ENCODE assay signal across 1 cellular context in the genomic region with DNA sequence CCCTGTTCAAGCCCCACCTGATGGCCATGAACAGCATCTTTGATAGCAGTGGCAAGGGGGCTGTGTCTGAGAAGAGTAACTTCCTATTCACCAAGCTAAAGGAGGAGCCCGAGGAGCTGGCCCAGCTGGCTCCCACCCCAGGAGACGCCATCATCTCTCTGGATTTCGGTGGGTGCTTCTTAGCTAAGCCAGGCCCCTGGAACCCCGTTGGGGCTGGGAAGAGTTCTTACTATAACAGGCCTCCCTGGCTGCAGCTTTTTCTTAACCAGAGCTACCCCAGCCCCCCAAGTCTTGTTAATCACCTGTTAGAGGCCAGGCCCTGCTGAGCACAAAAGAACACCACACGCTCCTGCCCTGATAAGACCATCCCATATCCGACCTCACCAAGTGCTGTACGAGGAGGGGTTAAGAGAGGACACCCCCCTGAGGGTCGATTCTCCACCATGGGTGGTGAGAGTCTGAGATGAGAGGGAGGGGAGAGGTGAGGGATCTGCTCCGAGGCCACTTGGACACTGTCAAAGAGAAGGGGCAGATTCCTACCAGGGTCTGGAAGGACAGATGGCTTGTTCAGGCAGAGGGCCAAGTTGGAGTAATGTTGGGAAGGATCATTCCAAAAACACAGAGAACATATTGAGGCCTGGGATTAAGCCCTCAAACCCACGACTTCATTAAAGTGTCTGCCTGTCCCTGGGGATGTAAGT.
TF ChIP-seq lines count a peak whose summit lies in the region.

No MANE protein-coding gene starts in this region.

TF ChIP-seq in GM23338, 12 proteins besides CTCF, POLR2A, EP300 and RAD21:
- TF ChIP-seq POLR2AphosphoS5 (IDR thresholded peaks at IDR 0.05; ENCODE audit: low read depth) (no peak), NANOG (IDR thresholded peaks at IDR 0.05; ENCODE audit: borderline replicate concordance) (no peak), ZNF114 (CRISPR knock-in tag; IDR thresholded peaks at IDR 0.05) (no peak), ZNF331 (CRISPR knock-in tag; IDR thresholded peaks at IDR 0.05; ENCODE audit: low read depth) (no peak), STAT1 (IDR thresholded peaks at IDR 0.05; ENCODE audit: unreplicated experiment) (no peak), EZH2 (IDR thresholded peaks at IDR 0.05; ENCODE audit: low read depth, unreplicated experiment) (no peak), EZH2phosphoT487 (IDR thresholded peaks at IDR 0.05; ENCODE audit: unreplicated experiment) (no peak), CREB1 (CRISPR knock-in tag; IDR thresholded peaks at IDR 0.05; ENCODE audit: low read depth) (no peak), JUNB (IDR thresholded peaks at IDR 0.05; ENCODE audit: unreplicated experiment) (no peak)
- TF ChIP-seq, protein P1, sequence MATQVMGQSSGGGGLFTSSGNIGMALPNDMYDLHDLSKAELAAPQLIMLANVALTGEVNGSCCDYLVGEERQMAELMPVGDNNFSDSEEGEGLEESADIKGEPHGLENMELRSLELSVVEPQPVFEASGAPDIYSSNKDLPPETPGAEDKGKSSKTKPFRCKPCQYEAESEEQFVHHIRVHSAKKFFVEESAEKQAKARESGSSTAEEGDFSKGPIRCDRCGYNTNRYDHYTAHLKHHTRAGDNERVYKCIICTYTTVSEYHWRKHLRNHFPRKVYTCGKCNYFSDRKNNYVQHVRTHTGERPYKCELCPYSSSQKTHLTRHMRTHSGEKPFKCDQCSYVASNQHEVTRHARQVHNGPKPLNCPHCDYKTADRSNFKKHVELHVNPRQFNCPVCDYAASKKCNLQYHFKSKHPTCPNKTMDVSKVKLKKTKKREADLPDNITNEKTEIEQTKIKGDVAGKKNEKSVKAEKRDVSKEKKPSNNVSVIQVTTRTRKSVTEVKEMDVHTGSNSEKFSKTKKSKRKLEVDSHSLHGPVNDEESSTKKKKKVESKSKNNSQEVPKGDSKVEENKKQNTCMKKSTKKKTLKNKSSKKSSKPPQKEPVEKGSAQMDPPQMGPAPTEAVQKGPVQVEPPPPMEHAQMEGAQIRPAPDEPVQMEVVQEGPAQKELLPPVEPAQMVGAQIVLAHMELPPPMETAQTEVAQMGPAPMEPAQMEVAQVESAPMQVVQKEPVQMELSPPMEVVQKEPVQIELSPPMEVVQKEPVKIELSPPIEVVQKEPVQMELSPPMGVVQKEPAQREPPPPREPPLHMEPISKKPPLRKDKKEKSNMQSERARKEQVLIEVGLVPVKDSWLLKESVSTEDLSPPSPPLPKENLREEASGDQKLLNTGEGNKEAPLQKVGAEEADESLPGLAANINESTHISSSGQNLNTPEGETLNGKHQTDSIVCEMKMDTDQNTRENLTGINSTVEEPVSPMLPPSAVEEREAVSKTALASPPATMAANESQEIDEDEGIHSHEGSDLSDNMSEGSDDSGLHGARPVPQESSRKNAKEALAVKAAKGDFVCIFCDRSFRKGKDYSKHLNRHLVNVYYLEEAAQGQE (IDR thresholded peaks at IDR 0.05; ENCODE audit: unreplicated experiment): no peak
- TF ChIP-seq, protein P2, sequence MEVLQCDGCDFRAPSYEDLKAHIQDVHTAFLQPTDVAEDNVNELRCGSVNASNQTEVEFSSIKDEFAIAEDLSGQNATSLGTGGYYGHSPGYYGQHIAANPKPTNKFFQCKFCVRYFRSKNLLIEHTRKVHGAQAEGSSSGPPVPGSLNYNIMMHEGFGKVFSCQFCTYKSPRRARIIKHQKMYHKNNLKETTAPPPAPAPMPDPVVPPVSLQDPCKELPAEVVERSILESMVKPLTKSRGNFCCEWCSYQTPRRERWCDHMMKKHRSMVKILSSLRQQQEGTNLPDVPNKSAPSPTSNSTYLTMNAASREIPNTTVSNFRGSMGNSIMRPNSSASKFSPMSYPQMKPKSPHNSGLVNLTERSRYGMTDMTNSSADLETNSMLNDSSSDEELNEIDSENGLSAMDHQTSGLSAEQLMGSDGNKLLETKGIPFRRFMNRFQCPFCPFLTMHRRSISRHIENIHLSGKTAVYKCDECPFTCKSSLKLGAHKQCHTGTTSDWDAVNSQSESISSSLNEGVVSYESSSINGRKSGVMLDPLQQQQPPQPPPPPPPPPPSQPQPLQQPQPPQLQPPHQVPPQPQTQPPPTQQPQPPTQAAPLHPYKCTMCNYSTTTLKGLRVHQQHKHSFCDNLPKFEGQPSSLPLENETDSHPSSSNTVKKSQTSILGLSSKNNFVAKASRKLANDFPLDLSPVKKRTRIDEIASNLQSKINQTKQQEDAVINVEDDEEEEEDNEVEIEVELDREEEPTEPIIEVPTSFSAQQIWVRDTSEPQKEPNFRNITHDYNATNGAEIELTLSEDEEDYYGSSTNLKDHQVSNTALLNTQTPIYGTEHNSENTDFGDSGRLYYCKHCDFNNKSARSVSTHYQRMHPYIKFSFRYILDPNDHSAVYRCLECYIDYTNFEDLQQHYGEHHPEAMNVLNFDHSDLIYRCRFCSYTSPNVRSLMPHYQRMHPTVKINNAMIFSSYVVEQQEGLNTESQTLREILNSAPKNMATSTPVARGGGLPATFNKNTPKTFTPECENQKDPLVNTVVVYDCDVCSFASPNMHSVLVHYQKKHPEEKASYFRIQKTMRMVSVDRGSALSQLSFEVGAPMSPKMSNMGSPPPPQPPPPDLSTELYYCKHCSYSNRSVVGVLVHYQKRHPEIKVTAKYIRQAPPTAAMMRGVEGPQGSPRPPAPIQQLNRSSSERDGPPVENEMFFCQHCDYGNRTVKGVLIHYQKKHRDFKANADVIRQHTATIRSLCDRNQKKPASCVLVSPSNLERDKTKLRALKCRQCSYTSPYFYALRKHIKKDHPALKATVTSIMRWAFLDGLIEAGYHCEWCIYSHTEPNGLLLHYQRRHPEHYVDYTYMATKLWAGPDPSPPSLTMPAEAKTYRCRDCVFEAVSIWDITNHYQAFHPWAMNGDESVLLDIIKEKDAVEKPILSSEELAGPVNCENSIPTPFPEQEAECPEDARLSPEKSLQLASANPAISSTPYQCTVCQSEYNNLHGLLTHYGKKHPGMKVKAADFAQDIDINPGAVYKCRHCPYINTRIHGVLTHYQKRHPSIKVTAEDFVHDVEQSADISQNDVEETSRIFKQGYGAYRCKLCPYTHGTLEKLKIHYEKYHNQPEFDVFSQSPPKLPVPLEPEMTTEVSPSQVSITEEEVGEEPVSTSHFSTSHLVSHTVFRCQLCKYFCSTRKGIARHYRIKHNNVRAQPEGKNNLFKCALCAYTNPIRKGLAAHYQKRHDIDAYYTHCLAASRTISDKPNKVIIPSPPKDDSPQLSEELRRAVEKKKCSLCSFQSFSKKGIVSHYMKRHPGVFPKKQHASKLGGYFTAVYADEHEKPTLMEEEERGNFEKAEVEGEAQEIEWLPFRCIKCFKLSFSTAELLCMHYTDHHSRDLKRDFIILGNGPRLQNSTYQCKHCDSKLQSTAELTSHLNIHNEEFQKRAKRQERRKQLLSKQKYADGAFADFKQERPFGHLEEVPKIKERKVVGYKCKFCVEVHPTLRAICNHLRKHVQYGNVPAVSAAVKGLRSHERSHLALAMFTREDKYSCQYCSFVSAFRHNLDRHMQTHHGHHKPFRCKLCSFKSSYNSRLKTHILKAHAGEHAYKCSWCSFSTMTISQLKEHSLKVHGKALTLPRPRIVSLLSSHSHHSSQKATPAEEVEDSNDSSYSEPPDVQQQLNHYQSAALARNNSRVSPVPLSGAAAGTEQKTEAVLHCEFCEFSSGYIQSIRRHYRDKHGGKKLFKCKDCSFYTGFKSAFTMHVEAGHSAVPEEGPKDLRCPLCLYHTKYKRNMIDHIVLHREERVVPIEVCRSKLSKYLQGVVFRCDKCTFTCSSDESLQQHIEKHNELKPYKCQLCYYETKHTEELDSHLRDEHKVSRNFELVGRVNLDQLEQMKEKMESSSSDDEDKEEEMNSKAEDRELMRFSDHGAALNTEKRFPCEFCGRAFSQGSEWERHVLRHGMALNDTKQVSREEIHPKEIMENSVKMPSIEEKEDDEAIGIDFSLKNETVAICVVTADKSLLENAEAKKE (CRISPR knock-in tag; IDR thresholded peaks at IDR 0.05): no peak
- TF ChIP-seq, protein P3, sequence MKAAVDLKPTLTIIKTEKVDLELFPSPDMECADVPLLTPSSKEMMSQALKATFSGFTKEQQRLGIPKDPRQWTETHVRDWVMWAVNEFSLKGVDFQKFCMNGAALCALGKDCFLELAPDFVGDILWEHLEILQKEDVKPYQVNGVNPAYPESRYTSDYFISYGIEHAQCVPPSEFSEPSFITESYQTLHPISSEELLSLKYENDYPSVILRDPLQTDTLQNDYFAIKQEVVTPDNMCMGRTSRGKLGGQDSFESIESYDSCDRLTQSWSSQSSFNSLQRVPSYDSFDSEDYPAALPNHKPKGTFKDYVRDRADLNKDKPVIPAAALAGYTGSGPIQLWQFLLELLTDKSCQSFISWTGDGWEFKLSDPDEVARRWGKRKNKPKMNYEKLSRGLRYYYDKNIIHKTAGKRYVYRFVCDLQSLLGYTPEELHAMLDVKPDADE (IDR thresholded peaks at IDR 0.05): no peak
